Comparison of ENCODE assay signal across 17 cellular contexts in the genomic region with DNA sequence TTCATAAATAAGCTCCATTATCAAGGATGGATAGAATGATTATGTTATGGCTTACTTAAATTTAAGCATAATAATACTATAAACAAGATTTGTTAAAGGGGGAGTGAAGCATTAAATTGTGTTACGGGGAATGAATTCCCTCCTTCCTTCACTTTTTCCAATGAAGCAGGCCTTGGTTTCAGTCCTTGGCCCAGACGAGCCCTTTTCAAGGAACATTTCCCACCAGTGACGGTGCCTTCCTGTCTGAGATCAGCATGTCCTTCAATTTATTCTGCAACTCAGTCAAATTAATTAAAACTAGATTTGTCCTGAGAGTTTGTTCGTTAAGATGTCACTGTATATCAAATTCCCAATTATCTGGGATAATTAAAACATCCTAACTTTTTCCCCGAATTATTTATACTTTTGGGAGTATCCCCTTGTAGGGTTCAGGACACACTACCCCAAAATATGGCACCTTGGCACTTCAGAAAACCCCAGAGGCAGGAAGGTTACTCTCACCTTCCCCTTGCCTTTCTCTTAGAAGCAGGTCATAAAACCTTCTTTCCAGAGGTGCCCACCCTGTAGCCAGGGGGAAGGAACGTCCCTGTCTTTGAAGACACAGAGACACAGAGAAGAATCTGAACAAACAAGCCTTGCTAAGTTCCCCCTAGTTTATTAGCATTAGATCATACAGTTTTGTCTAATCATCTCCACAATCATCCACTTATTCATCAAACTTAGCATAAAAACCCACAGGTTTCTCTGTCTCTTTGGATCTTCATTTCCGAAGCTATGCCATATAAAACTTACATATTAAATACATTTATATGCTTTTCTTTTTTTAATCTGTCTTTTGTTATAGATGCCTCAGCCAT.
A peak's percentile ranks its signal among the peaks of the same experiment; 100 is the strongest.
DNase-seq lines count a peak whose midpoint lies in the region; ATAC-seq, FAIRE-seq and TF ChIP-seq lines count a peak whose summit lies in the region.
"Had no signal": no experiment of that assay in that cellular context is flagged by ENCODE, and none has a peak within 500 bp of the region (broad histone marks: within the 10 kb centered on the region; RNA-seq: fewer than 3 reads in every experiment).

No MANE protein-coding gene starts in this region.

- ATAC-seq in RWPE2 (ENCODE audit: low read depth) (no peak), HG02678 (IDR thresholded peaks at IDR 0.05; ENCODE audit: unreplicated experiment) (no peak), HG02798 (IDR thresholded peaks at IDR 0.05; ENCODE audit: poor library complexity, unreplicated experiment) (no peak)
- ATAC-seq: body of pancreas; left lobe of liver; naive thymus-derived CD4-positive, alpha-beta T cell had no signal

- no peak overlapping the region for H3K4me3 ChIP-seq in RWPE2 (ENCODE audit: severe bottlenecking)
- H3K4me3 ChIP-seq in skeletal muscle tissue (ENCODE audit: low read length in 3 of 3): no peak overlapping the region
- no peak overlapping the region for H3K4me3 ChIP-seq in small intestine (ENCODE audit: low read depth in 1 of 2, low read length in 2 of 2)
- H3K4me3 ChIP-seq: body of pancreas, esophagus squamous epithelium had no signal

- H3K27ac ChIP-seq in RWPE2 (ENCODE audit: poor library complexity, severe bottlenecking) (peak overlapping the region; percentile 100), skeletal muscle tissue (ENCODE audit: low read depth, low read length) (peak overlapping the region; percentile 33), small intestine (ENCODE audit: low read depth in 1 of 2, low read length in 1 of 2) (no peak overlapping the region)

- H3K27me3 ChIP-seq in RWPE2 (ENCODE audit: insufficient read depth, poor library complexity, severe bottlenecking): no peaks in the 10 kb centered on the region
- H3K27me3 ChIP-seq in skeletal muscle tissue (ENCODE audit: control insufficient read depth in 3 of 3, insufficient read depth in 3 of 3, low read length in 3 of 3): no peaks in the 10 kb centered on the region
- no peaks in the 10 kb centered on the region for H3K27me3 ChIP-seq in small intestine (ENCODE audit: control insufficient read depth in 2 of 2, insufficient read depth in 2 of 2, low read length in 2 of 2)
- H3K27me3 ChIP-seq: body of pancreas had no signal

- no peak for FAIRE-seq in small intestine (lab: Jason Lieb, UNC)

- WGBS in small intestine, 3 donors: 79 to 83% (median 82%) methylated on average over 7 of the region's 7 CpGs

- H3K9ac ChIP-seq in skeletal muscle tissue (ENCODE audit: low read depth in 1 of 3, low read length in 3 of 3): no peak overlapping the region

- DNase-seq in ELF-1 (ENCODE audit: low read depth, low spot score): peak; percentile 24
- no peak for DNase-seq in RWPE2 (ENCODE audit: low spot score)
- peak; percentile 52 for DNase-seq in islet precursor cell
- no peak for DNase-seq in ecto neural progenitor cell (ENCODE audit: low spot score)
- no peak for DNase-seq in small intestine
- DNase-seq: activated CD4-positive, alpha-beta T cell treated with anti-CD3 and anti-CD28 coated beads, Interleukin-2, amount 10 ng/mL, durations not matched to agents 7 days and 5 days; activated naive CD4-positive, alpha-beta T cell treated with anti-CD3 and anti-CD28 coated beads, Interleukin-2, amount 50 U/mL, for 16 hours; body of pancreas; esophagus squamous epithelium; hypothalamus; naive thymus-derived CD4-positive, alpha-beta T cell; NCI-H1694; substantia nigra had no signal

- peaks cover 68% of the 10 kb centered on the region for H3K4me1 ChIP-seq in RWPE2 (ENCODE audit: insufficient read depth, poor library complexity, severe bottlenecking)
- peaks cover 19 to 26% (median 21%) of the 10 kb centered on the region in 3 donors for H3K4me1 ChIP-seq in skeletal muscle tissue (ENCODE audit: control insufficient read depth in 3 of 3, insufficient read depth in 3 of 3, low read length in 3 of 3)
- H3K4me1 ChIP-seq in small intestine (ENCODE audit: control insufficient read depth in 2 of 2, insufficient read depth in 1 of 2, low read depth in 1 of 2, low read length in 1 of 2): peaks cover 0 to 5% of the 10 kb centered on the region in 2 donors

- H3K9me3 ChIP-seq in RWPE2 (ENCODE audit: severe bottlenecking) (no peaks in the 10 kb centered on the region), skeletal muscle tissue (ENCODE audit: control insufficient read depth in 3 of 3, low read length in 3 of 3) (no peaks in the 10 kb centered on the region), small intestine (ENCODE audit: control insufficient read depth, low read depth) (no peaks in the 10 kb centered on the region)
- H3K9me3 ChIP-seq: body of pancreas, esophagus squamous epithelium had no signal

- no peak for TF ChIP-seq CTCF in RWPE2 (IDR thresholded peaks at IDR 0.05; ENCODE audit: poor library complexity, severe bottlenecking)

- no peaks in the 10 kb centered on the region for H3K36me3 ChIP-seq in RWPE2 (ENCODE audit: low read depth)
- no peaks in the 10 kb centered on the region for H3K36me3 ChIP-seq in skeletal muscle tissue (ENCODE audit: control insufficient read depth in 3 of 3, insufficient read depth in 3 of 3, low read length in 3 of 3)
- H3K36me3 ChIP-seq in small intestine (ENCODE audit: control insufficient read depth in 2 of 2, insufficient read depth in 2 of 2, low read length in 2 of 2): no peaks in the 10 kb centered on the region
- H3K36me3 ChIP-seq: esophagus squamous epithelium had no signal

Comparison
In these comparisons a context has a peak if more than half of its experiments do, and no peak if none do; other contexts are left out.
1. DNase-seq: peak in ELF-1 (single experiment) and islet precursor cell (single experiment); none in RWPE2 (single experiment), ecto neural progenitor cell (single experiment) and small intestine (single experiment).
2. H3K27ac ChIP-seq: peak in RWPE2 (single experiment) and skeletal muscle tissue (single experiment); none in small intestine (0 of 2).